In the genomic region with DNA sequence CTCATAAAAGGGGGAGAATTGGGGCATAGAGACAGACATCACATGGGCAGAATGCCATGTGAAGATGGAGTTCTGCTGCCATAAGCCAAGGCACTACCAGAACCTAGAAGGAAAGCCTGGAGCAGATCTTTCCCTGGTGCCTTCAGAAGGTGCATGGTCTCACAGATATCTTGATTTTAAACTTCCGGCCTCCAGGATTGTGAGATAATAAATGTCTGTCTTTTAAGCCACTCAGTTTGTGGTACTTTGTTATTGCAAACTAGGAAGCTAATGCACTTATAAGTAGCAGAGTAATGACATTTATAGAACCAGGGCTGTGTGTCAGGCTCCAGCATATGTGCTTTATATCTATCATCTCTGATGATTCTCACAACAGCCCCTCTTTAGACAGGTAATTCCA, we compare ENCODE assay signal across 6 cellular contexts.
"Had no signal": no experiment of that assay in that cellular context is flagged by ENCODE, and none has a peak within 500 bp of the region (broad histone marks: within the 10 kb centered on the region; RNA-seq: fewer than 3 reads in every experiment).

No MANE protein-coding gene starts in this region.

- H3K4me3 ChIP-seq: GM23338, K562 had no signal

- H3K4me3 Mint-ChIP-seq: GM23338, H9 had no signal

- H3K4me2 ChIP-seq: GM23338 had no signal

- H3K27ac Mint-ChIP-seq: GM23338, H9 had no signal

- H3K9me3 Mint-ChIP-seq: GM23338, H9 had no signal

- ATAC-seq: GM23338, K562 had no signal

- DNase-seq: H9, HCEC 1CT, IMR-90, KG1 had no signal
